In genomic region chr7:105246195-105247078, GRCh38 we compare ENCODE assay signal across 1 cellular context.
TF ChIP-seq lines count a peak whose summit lies in the region.

No MANE protein-coding gene starts in this region.

TF ChIP-seq in GM23338, 12 proteins besides CTCF, POLR2A, EP300 and RAD21 (continued from another document):
- TF ChIP-seq REST (IDR thresholded peaks at IDR 0.05; ENCODE audit: unreplicated experiment), result no peak
